14 cellular contexts compared by ENCODE assay signal in the genomic region with DNA sequence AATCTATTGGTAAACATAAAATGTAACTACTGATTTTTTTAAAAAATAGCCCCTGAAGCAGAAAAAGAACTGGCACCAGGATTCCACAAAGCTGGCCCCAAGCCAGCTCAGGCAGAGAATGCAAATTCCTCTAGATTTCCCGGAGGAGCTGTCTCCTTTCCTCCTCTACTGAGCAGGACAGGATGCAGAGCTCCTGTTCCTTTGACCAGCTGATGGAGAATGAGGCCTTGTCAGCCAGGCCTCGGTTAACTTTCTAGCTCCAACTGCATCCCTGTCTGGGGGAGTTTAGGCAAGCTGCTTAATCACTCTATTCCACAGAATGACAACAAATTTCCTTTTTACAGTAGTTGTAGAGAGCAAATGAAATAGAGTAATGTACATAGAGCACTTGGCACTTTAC.
A peak's percentile ranks its signal among the peaks of the same experiment; 100 is the strongest.
DNase-seq lines count a peak whose midpoint lies in the region; ATAC-seq and TF ChIP-seq lines count a peak whose summit lies in the region.
"Had no signal": no experiment of that assay in that cellular context is flagged by ENCODE, and none has a peak within 500 bp of the region (broad histone marks: within the 10 kb centered on the region; RNA-seq: fewer than 3 reads in every experiment).

No MANE protein-coding gene starts in this region.

- TF ChIP-seq POLR2A in Peyer's patch (IDR thresholded peaks at IDR 0.05) = no peak

- H3K4me1 ChIP-seq in Peyer's patch (peaks cover 0 to 14% (median 0%) of the 10 kb centered on the region in 4 donors), Caco-2 (no peaks in the 10 kb centered on the region)

- intact Hi-C loops in Caco-2 (cut with micrococcal nuclease; ENCODE audit: unreplicated experiment) = loop anchor here (10.0 kb wide), 1 partner anchor 69 kb away; no protein-coding TSS in a partner anchor

- CTCF ChIA-PET in Caco-2 (lab: Charles Lee) = no interaction called here
- CTCF ChIA-PET in activated CD4-positive, alpha-beta T cell treated with anti-CD3 and anti-CD28 coated beads, Interleukin-2, amount 10 ng/mL, durations not matched to agents 7 days and 5 days (lab: Charles Lee) = no interaction called here

- TF ChIP-seq CTCF in 22Rv1 (IDR thresholded peaks at IDR 0.05) (no peak), Peyer's patch (IDR thresholded peaks at IDR 0.05) (no peak), Caco-2 (IDR thresholded peaks at IDR 0.05; ENCODE audit: insufficient read depth in 1 of 2, low read depth in 1 of 2, low read length in 1 of 2, severe bottlenecking in 1 of 2, unreplicated experiment in 1 of 2) (no peak)

- no peaks in the 10 kb centered on the region for H3K9me3 Mint-ChIP-seq in Caco-2 (ENCODE audit: unreplicated experiment)
- peaks cover 3% of the 10 kb centered on the region for H3K9me3 Mint-ChIP-seq in activated CD4-positive, alpha-beta T cell treated with anti-CD3 and anti-CD28 coated beads, Interleukin-2, amount 10 ng/mL, durations not matched to agents 7 days and 5 days
- H3K9me3 Mint-ChIP-seq: activated T-cell treated with anti-CD3 and anti-CD28 coated beads, Interleukin-2, amount 50 U/mL, for 4 hours; stimulated activated memory B cell treated with anti-CD40 and anti-IgM and Interleukin-4, amounts not matched to agents 10 μg/mL and 1 μg/mL and 100 μg/mL, for 72 hours had no signal

- H3K4me3 ChIP-seq in Peyer's patch (no peak overlapping the region), Caco-2 (ENCODE audit: low read depth, low read length) (no peak overlapping the region)
- H3K4me3 ChIP-seq: SJSA1 had no signal

- DNase-seq in GM03348 (ENCODE audit: low spot score) (peak; percentile 40), amniotic epithelial cell (ENCODE audit: low read depth) (peak; percentile 83), iPS-NIHi7 (ENCODE audit: extremely low spot score) (peak; percentile 41), Peyer's patch (no peak), Caco-2 (no peak)
- DNase-seq in activated CD4-positive, alpha-beta T cell treated with anti-CD3 and anti-CD28 coated beads, Interleukin-2, amount 10 ng/mL, durations not matched to agents 7 days and 5 days = no peak
- DNase-seq: activated T-cell treated with anti-CD3 and anti-CD28 coated beads, Interleukin-2, amount 50 U/mL, for 4 hours; Karpas-422; NCI-H510A had no signal

- POLR2A ChIA-PET in Caco-2 (lab: Charles Lee) = no interaction called here
- POLR2A ChIA-PET in activated CD4-positive, alpha-beta T cell treated with anti-CD3 and anti-CD28 coated beads, Interleukin-2, amount 10 ng/mL, durations not matched to agents 7 days and 5 days (lab: Charles Lee) = no interaction called here

- no peaks in the 10 kb centered on the region for H3K27me3 ChIP-seq in Peyer's patch
- no peaks in the 10 kb centered on the region for H3K27me3 ChIP-seq in Caco-2 (replicated peaks; ENCODE audit: control insufficient read depth, insufficient read depth, low read length)
- H3K27me3 ChIP-seq: neutrophil, SJSA1 had no signal

- H3K4me3 Mint-ChIP-seq in Caco-2 (ENCODE audit: unreplicated experiment) = no peak overlapping the region
- no peak overlapping the region for H3K4me3 Mint-ChIP-seq in activated CD4-positive, alpha-beta T cell treated with anti-CD3 and anti-CD28 coated beads, Interleukin-2, amount 10 ng/mL, durations not matched to agents 7 days and 5 days
- H3K4me3 Mint-ChIP-seq: activated T-cell treated with anti-CD3 and anti-CD28 coated beads, Interleukin-2, amount 50 U/mL, for 4 hours; stimulated activated memory B cell treated with anti-CD40 and anti-IgM and Interleukin-4, amounts not matched to agents 10 μg/mL and 1 μg/mL and 100 μg/mL, for 72 hours had no signal

- H3K36me3 Mint-ChIP-seq in Caco-2 (ENCODE audit: insufficient read depth, unreplicated experiment) = peaks cover 7% of the 10 kb centered on the region
- H3K36me3 Mint-ChIP-seq in activated CD4-positive, alpha-beta T cell treated with anti-CD3 and anti-CD28 coated beads, Interleukin-2, amount 10 ng/mL, durations not matched to agents 7 days and 5 days (ENCODE audit: low read depth) = peaks cover 7% of the 10 kb centered on the region
- H3K36me3 Mint-ChIP-seq: stimulated activated memory B cell treated with anti-CD40 and anti-IgM and Interleukin-4, amounts not matched to agents 10 μg/mL and 1 μg/mL and 100 μg/mL, for 72 hours had no signal

- no peaks in the 10 kb centered on the region for H3K36me3 ChIP-seq in Peyer's patch
- no peaks in the 10 kb centered on the region for H3K36me3 ChIP-seq in Caco-2 (ENCODE audit: control insufficient read depth, insufficient read depth, low read length)
- H3K36me3 ChIP-seq: neutrophil, SJSA1 had no signal

- H3K9me3 ChIP-seq in Peyer's patch = no peaks in the 10 kb centered on the region
- no peaks in the 10 kb centered on the region for H3K9me3 ChIP-seq in Caco-2
- H3K9me3 ChIP-seq: neutrophil, SJSA1 had no signal

- ATAC-seq in HG02623 (IDR thresholded peaks at IDR 0.05; ENCODE audit: unreplicated experiment) = no peak
- ATAC-seq: activated T-cell treated with anti-CD3 and anti-CD28 coated beads, Interleukin-2, amount 50 U/mL, for 4 hours; stimulated activated memory B cell treated with anti-CD40 and anti-IgM and Interleukin-4, amounts not matched to agents 10 μg/mL and 1 μg/mL and 100 μg/mL, for 72 hours had no signal

- BruUV-seq in Caco-2 (replicated peaks; lab: Mats Ljungman, UMichigan) = no TSS peak

- H3K27ac ChIP-seq in 22Rv1 (peak overlapping the region; percentile 50), Peyer's patch (no peak overlapping the region)
- H3K27ac ChIP-seq: neutrophil, SJSA1 had no signal

- H3K27ac Mint-ChIP-seq in Caco-2 (ENCODE audit: unreplicated experiment) = no peak overlapping the region
- no peak overlapping the region for H3K27ac Mint-ChIP-seq in activated CD4-positive, alpha-beta T cell treated with anti-CD3 and anti-CD28 coated beads, Interleukin-2, amount 10 ng/mL, durations not matched to agents 7 days and 5 days
- H3K27ac Mint-ChIP-seq: stimulated activated memory B cell treated with anti-CD40 and anti-IgM and Interleukin-4, amounts not matched to agents 10 μg/mL and 1 μg/mL and 100 μg/mL, for 72 hours had no signal

- H3K4me1 Mint-ChIP-seq in Caco-2 (ENCODE audit: low read depth, unreplicated experiment) = no peaks in the 10 kb centered on the region
- no peaks in the 10 kb centered on the region for H3K4me1 Mint-ChIP-seq in activated CD4-positive, alpha-beta T cell treated with anti-CD3 and anti-CD28 coated beads, Interleukin-2, amount 10 ng/mL, durations not matched to agents 7 days and 5 days
- H3K4me1 Mint-ChIP-seq: stimulated activated memory B cell treated with anti-CD40 and anti-IgM and Interleukin-4, amounts not matched to agents 10 μg/mL and 1 μg/mL and 100 μg/mL, for 72 hours had no signal

- no peaks in the 10 kb centered on the region for H3K27me3 Mint-ChIP-seq in Caco-2 (ENCODE audit: insufficient read depth, unreplicated experiment)
- H3K27me3 Mint-ChIP-seq in activated CD4-positive, alpha-beta T cell treated with anti-CD3 and anti-CD28 coated beads, Interleukin-2, amount 10 ng/mL, durations not matched to agents 7 days and 5 days = no peaks in the 10 kb centered on the region
- H3K27me3 Mint-ChIP-seq: stimulated activated memory B cell treated with anti-CD40 and anti-IgM and Interleukin-4, amounts not matched to agents 10 μg/mL and 1 μg/mL and 100 μg/mL, for 72 hours had no signal

Comparison
In these comparisons a context has a peak if more than half of its experiments do, and no peak if none do; other contexts are left out.
1. DNase-seq: peak in GM03348 (single experiment), amniotic epithelial cell (single experiment) and iPS-NIHi7 (single experiment); none in Peyer's patch (0 of 3), Caco-2 (0 of 2) and activated CD4-positive, alpha-beta T cell treated with anti-CD3 and anti-CD28 coated beads, Interleukin-2, amount 10 ng/mL, durations not matched to agents 7 days and 5 days (single experiment).